In the genomic region with DNA sequence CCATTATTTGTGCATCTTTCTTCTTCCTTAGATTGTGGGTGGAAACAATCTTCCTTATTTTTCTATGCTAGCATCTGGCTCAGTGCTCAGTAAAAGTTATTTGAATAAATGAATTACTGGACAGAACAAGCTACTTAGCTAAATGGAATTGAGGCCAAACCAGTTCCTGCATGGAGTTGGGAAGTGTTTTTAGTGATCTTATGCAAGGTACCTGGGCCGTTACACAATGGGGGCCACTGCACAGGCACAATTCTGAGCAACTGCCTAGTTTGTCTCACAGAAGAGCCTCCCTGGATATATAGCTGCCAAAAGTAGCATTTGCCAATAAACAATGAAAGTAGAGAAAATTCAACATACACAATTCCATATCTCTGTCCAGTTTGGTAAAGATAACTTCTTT, we compare ENCODE assay signal across 26 cellular contexts.
"Had no signal": no experiment of that assay in that cellular context is flagged by ENCODE, and none has a peak within 500 bp of the region (broad histone marks: within the 10 kb centered on the region; RNA-seq: fewer than 3 reads in every experiment).

No MANE protein-coding gene starts in this region.

- H3K27ac ChIP-seq: neural progenitor cell, parathyroid adenoma, right lobe of liver, thoracic aorta, transverse colon, vagina had no signal

- H3K4me1 Mint-ChIP-seq: immature natural killer cell; mesothelial cell of epicardium; naive B cell; stimulated activated naive B cell treated with anti-CD40 and anti-IgM and Interleukin-4, amounts not matched to agents 10 μg/mL and 1 μg/mL and 100 μg/mL, for 72 hours had no signal

- H3K9me3 Mint-ChIP-seq: effector memory CD8-positive, alpha-beta T cell; immature natural killer cell; mesothelial cell of epicardium; naive B cell; natural killer cell treated with Interleukin-12 subunit alpha and Interleukin-12 subunit beta and Interleukin-15 and Interleukin-18, amount 100 ng/mL, for 72 hours; neural progenitor cell; stimulated activated naive B cell treated with anti-CD40 and anti-IgM and Interleukin-4, amounts not matched to agents 10 μg/mL and 1 μg/mL and 100 μg/mL, for 72 hours; stimulated activated naive CD8-positive, alpha-beta T cell treated with anti-CD3 and anti-CD28 coated beads, Interleukin-15, Interleukin-2, amounts not matched to agents 100 ng/mL and 50 ng/mL, for 24 hours had no signal

- H3K4me1 ChIP-seq: right lobe of liver, transverse colon had no signal

- H3K27ac Mint-ChIP-seq: effector memory CD8-positive, alpha-beta T cell; immature natural killer cell; mesothelial cell of epicardium; natural killer cell treated with Interleukin-12 subunit alpha and Interleukin-12 subunit beta and Interleukin-15 and Interleukin-18, amount 100 ng/mL, for 72 hours; neural progenitor cell; progenitor cell of endocrine pancreas; stimulated activated naive B cell treated with anti-CD40 and anti-IgM and Interleukin-4, amounts not matched to agents 10 μg/mL and 1 μg/mL and 100 μg/mL, for 72 hours; stimulated activated naive CD8-positive, alpha-beta T cell treated with anti-CD3 and anti-CD28 coated beads, Interleukin-15, Interleukin-2, amounts not matched to agents 100 ng/mL and 50 ng/mL, for 24 hours had no signal

- H3K36me3 Mint-ChIP-seq: immature natural killer cell; mesothelial cell of epicardium; naive B cell; natural killer cell treated with Interleukin-12 subunit alpha and Interleukin-12 subunit beta and Interleukin-15 and Interleukin-18, amount 100 ng/mL, for 72 hours; neural progenitor cell; stimulated activated naive B cell treated with anti-CD40 and anti-IgM and Interleukin-4, amounts not matched to agents 10 μg/mL and 1 μg/mL and 100 μg/mL, for 72 hours had no signal

- H2AFZ ChIP-seq: neural progenitor cell, parathyroid adenoma had no signal

- ATAC-seq: effector memory CD8-positive, alpha-beta T cell; left colon; left ventricle myocardium superior; mucosa of descending colon; natural killer cell treated with Interleukin-12 subunit alpha and Interleukin-12 subunit beta and Interleukin-15 and Interleukin-18, amount 100 ng/mL, for 72 hours; stimulated activated naive B cell treated with anti-CD40 and anti-IgM and Interleukin-4, amounts not matched to agents 10 μg/mL and 1 μg/mL and 100 μg/mL, for 72 hours had no signal

- H3K27me3 ChIP-seq: neural progenitor cell, right lobe of liver, transverse colon, vagina had no signal

- H3K4me3 Mint-ChIP-seq: effector memory CD8-positive, alpha-beta T cell; immature natural killer cell; mesothelial cell of epicardium; naive B cell; natural killer cell treated with Interleukin-12 subunit alpha and Interleukin-12 subunit beta and Interleukin-15 and Interleukin-18, amount 100 ng/mL, for 72 hours; neural progenitor cell; stimulated activated naive B cell treated with anti-CD40 and anti-IgM and Interleukin-4, amounts not matched to agents 10 μg/mL and 1 μg/mL and 100 μg/mL, for 72 hours; stimulated activated naive CD8-positive, alpha-beta T cell treated with anti-CD3 and anti-CD28 coated beads, Interleukin-15, Interleukin-2, amounts not matched to agents 100 ng/mL and 50 ng/mL, for 24 hours had no signal

- H3K36me3 ChIP-seq: neural progenitor cell, right lobe of liver, thoracic aorta, transverse colon, vagina had no signal

- H3K4me2 ChIP-seq: neural progenitor cell had no signal

- DNase-seq: cortex of kidney; effector memory CD8-positive, alpha-beta T cell; hypothalamus; immature natural killer cell; islet precursor cell; kidney glomerular epithelial cell; left colon; left ventricle myocardium superior; mesenchymal stem cell; mucosa of descending colon; naive B cell; right lobe of liver; small intestine; stimulated activated CD4-positive, alpha-beta T cell treated with anti-CD3 and anti-CD28 coated beads, Interleukin-15, amount 100 ng/mL, for 24 hours; stimulated activated CD4-positive, alpha-beta T cell treated with anti-CD3 and anti-CD28 coated beads, Interleukin-2, amount 100 ng/mL, for 48 hours; stimulated activated naive B cell treated with anti-CD40 and anti-IgM and Interleukin-4, amounts not matched to agents 10 μg/mL and 1 μg/mL and 100 μg/mL, for 72 hours; transverse colon had no signal

- H3K4me3 ChIP-seq: lung, mucosa of descending colon, neural progenitor cell, right lobe of liver, thoracic aorta, transverse colon, vagina had no signal

- H3K9me3 ChIP-seq: mucosa of descending colon, right lobe of liver, thoracic aorta, transverse colon, vagina had no signal

- H3K79me2 ChIP-seq: parathyroid adenoma had no signal

- H3K27me3 Mint-ChIP-seq: effector memory CD8-positive, alpha-beta T cell; progenitor cell of endocrine pancreas; stimulated activated naive B cell treated with anti-CD40 and anti-IgM and Interleukin-4, amounts not matched to agents 10 μg/mL and 1 μg/mL and 100 μg/mL, for 72 hours; stimulated activated naive CD8-positive, alpha-beta T cell treated with anti-CD3 and anti-CD28 coated beads, Interleukin-15, Interleukin-2, amounts not matched to agents 100 ng/mL and 50 ng/mL, for 24 hours had no signal
